27 cellular contexts compared by ENCODE assay signal in the genomic region with DNA sequence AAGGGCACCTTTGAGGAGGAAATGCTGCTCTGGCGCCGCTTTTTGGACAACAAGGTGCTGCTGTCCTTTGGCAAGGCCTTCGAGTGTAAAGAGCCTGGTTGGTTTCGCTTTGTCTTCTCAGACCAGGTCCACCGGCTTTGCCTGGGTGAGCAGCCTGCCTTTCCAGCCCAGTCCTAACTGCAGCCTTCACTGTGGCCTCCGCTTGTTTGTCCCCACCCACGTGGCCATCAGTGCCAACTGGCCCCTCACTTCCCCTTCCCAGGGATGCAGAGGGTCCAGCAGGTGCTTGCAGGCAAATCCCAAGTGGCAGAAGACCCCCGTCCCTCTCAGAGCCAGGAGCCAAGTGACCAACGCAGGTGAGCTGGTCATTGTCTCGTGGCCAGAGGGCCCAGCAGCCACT. TPM values are rescaled to one million over a fixed set of nuclear protein-coding genes. Genes with fewer than 3 reads are reported as not detected.
"Had no signal": no experiment of that assay in that cellular context is flagged by ENCODE, and none has a peak within 500 bp of the region (broad histone marks: within the 10 kb centered on the region; RNA-seq: fewer than 3 reads in every experiment).

No MANE protein-coding gene starts in this region.

- H3K4me3 Mint-ChIP-seq: IgD-negative memory B cell had no signal

- H3K4me3 ChIP-seq: SJCRH30 had no signal

- H3K4me1 ChIP-seq: SJCRH30 had no signal

- H3K27ac Mint-ChIP-seq: IgD-negative memory B cell had no signal

- H3K36me3 ChIP-seq: SJCRH30 had no signal

- H3K9me3 ChIP-seq: SJCRH30 had no signal

- ATAC-seq: Panc1, PC-3, Right ventricle myocardium inferior, SK-N-SH treated with all-trans-retinoic acid at 6 μM for 48 hours had no signal

- DNase-seq: KBM-7; MV-4-11; NCI-H1048; NCI-H1105; NCI-H1417; NCI-H1436 treated with DMSO at 0.1 percent for 48 hours; NCI-H1694; NCI-H187 treated with DMSO at 0.1 percent for 48 hours; NCI-H2029 treated with DMSO at 0.1 percent for 48 hours; NCI-H2107; NCI-H2227 treated with DMSO at 0.1 percent for 48 hours; NCI-H524; NCI-H69; NCI-H774; NK-92 treated with Interleukin-12 subunit alpha and Interleukin-12 subunit beta, amount 100 ng/mL, for 24 hours; PC-3; SHP77 treated with DMSO at 0.1 percent for 48 hours; SJCRH30 had no signal

- H3K27me3 Mint-ChIP-seq: IgD-negative memory B cell had no signal

- H3K27ac ChIP-seq: SJCRH30 had no signal

- H3K4me1 Mint-ChIP-seq: IgD-negative memory B cell had no signal

RNA-seq across cellular contexts. Expression of a gene that starts 17.4 kb away (rescaled TPM):
- total RNA-seq: OCI-LY7 had no signal

RNA-seq across cellular contexts. Expression of a gene that starts 35.7 kb away (rescaled TPM):
- total RNA-seq: HT1080, LHCN-M2, MCF 10A, NCI-H460, OCI-LY7, PC-3, Right ventricle myocardium inferior, SJCRH30 had no signal
